ENCODE assay signal across 17 cellular contexts in the genomic region with DNA sequence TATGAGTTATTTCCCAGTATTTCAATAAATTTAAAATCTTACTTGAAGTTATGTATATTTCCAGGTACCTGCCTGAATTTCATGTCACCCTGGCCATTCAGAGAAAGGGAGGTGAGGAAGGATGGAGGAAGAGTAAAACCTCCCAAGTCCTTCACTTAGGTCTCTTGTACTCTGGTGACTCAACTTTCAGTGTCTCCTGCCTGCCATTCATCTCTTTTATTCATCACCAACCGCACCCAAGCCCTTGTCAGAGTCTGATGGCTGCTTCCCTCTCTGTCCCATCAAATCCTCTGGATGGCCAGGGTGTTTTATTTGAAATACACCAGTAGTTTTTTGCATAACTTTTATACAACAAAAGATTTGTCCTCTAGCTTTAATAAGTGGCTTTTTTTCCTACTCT. TPM values are rescaled to one million over a fixed set of nuclear protein-coding genes. Genes with fewer than 3 reads are reported as not detected.
DNase-seq lines count a peak whose midpoint lies in the region; ATAC-seq, FAIRE-seq and TF ChIP-seq lines count a peak whose summit lies in the region.
"Had no signal": no experiment of that assay in that cellular context is flagged by ENCODE, and none has a peak within 500 bp of the region (broad histone marks: within the 10 kb centered on the region; RNA-seq: fewer than 3 reads in every experiment).

No MANE protein-coding gene starts in this region.

- no peak for TF ChIP-seq POLR2A in erythroblast (IDR thresholded peaks at IDR 0.05; ENCODE audit: low read length)

- no peak overlapping the region for H3K4me3 Mint-ChIP-seq in stimulated activated naive CD8-positive, alpha-beta T cell treated with anti-CD3 and anti-CD28 coated beads, Interleukin-15, amount 100 ng/mL, for 72 hours
- no peak overlapping the region for H3K4me3 Mint-ChIP-seq in activated T-helper 17 cell treated with anti-CD3 and anti-CD28 coated beads, Interleukin-2, amount 50 U/mL, for 72 hours
- H3K4me3 Mint-ChIP-seq: HFFc6 had no signal

- no peak for DNase-seq in stimulated activated naive CD8-positive, alpha-beta T cell treated with anti-CD3 and anti-CD28 coated beads, Interleukin-15, Interleukin-2, amounts not matched to agents 100 U/mL and 50 U/mL, for 24 hours
- DNase-seq in stimulated activated naive CD8-positive, alpha-beta T cell treated with anti-CD3 and anti-CD28 coated beads, Interleukin-15, amount 100 ng/mL, for 72 hours = no peak
- DNase-seq in fibroblast of mammary gland (ENCODE audit: low read depth) (peak; percentile 45), mesenteric fat pad (ENCODE audit: low spot score) (no peak), GM19239 (ENCODE audit: insufficient read length, low spot score) (no peak), erythroblast (lab: John Stamatoyannopoulos, UW) (no peak)
- DNase-seq: DMS153, GOT3, HFFc6, NCI-H226, NCI-H69 had no signal

- no peak for TF ChIP-seq CTCF in fibroblast of mammary gland (conservative IDR thresholded peaks at IDR 0.05; ENCODE audit: control insufficient read depth, insufficient read depth, low read depth, low read length)

- no peak for FAIRE-seq in GM19239 (lab: Jason Lieb, UNC)
- FAIRE-seq: A204.1, GM18507, HTR-8/SVneo had no signal

- H3K36me3 Mint-ChIP-seq in activated T-helper 17 cell treated with anti-CD3 and anti-CD28 coated beads, Interleukin-2, amount 50 U/mL, for 72 hours (ENCODE audit: low read depth) = no peaks in the 10 kb centered on the region

- H3K27me3 Mint-ChIP-seq in stimulated activated naive CD8-positive, alpha-beta T cell treated with anti-CD3 and anti-CD28 coated beads, Interleukin-15, amount 100 ng/mL, for 72 hours = no peaks in the 10 kb centered on the region
- peaks cover 4% of the 10 kb centered on the region for H3K27me3 Mint-ChIP-seq in activated T-helper 17 cell treated with anti-CD3 and anti-CD28 coated beads, Interleukin-2, amount 50 U/mL, for 72 hours

- H3K4me1 Mint-ChIP-seq in stimulated activated naive CD8-positive, alpha-beta T cell treated with anti-CD3 and anti-CD28 coated beads, Interleukin-15, amount 100 ng/mL, for 72 hours = peaks cover 18% of the 10 kb centered on the region
- peaks cover 5% of the 10 kb centered on the region for H3K4me1 Mint-ChIP-seq in activated T-helper 17 cell treated with anti-CD3 and anti-CD28 coated beads, Interleukin-2, amount 50 U/mL, for 72 hours

- ATAC-seq in stimulated activated naive CD8-positive, alpha-beta T cell treated with anti-CD3 and anti-CD28 coated beads, Interleukin-15, Interleukin-2, amounts not matched to agents 100 U/mL and 50 U/mL, for 24 hours = peak; percentile 42
- no peak for ATAC-seq in stimulated activated naive CD8-positive, alpha-beta T cell treated with anti-CD3 and anti-CD28 coated beads, Interleukin-15, amount 100 ng/mL, for 72 hours
- ATAC-seq in activated T-helper 17 cell treated with anti-CD3 and anti-CD28 coated beads, Interleukin-2, amount 50 U/mL, for 72 hours (replicated peaks) = peak; percentile 60
- no peak for ATAC-seq in GM21526 (IDR thresholded peaks at IDR 0.05; ENCODE audit: low FRiP score, unreplicated experiment)
- ATAC-seq: Panc1 had no signal

- no peak overlapping the region for H3K27ac Mint-ChIP-seq in stimulated activated naive CD8-positive, alpha-beta T cell treated with anti-CD3 and anti-CD28 coated beads, Interleukin-15, amount 100 ng/mL, for 72 hours
- no peak overlapping the region for H3K27ac Mint-ChIP-seq in activated T-helper 17 cell treated with anti-CD3 and anti-CD28 coated beads, Interleukin-2, amount 50 U/mL, for 72 hours

- no peak overlapping the region for H3K4me3 ChIP-seq in fibroblast of mammary gland (ENCODE audit: control insufficient read depth, low read depth, low read length)

- H3K9me3 Mint-ChIP-seq in stimulated activated naive CD8-positive, alpha-beta T cell treated with anti-CD3 and anti-CD28 coated beads, Interleukin-15, amount 100 ng/mL, for 72 hours = peaks cover 0 to 6% of the 10 kb centered on the region in 2 donors
- no peaks in the 10 kb centered on the region for H3K9me3 Mint-ChIP-seq in activated T-helper 17 cell treated with anti-CD3 and anti-CD28 coated beads, Interleukin-2, amount 50 U/mL, for 72 hours
- H3K9me3 Mint-ChIP-seq: HFFc6 had no signal

RNA-seq across cellular contexts. Expression of a gene that starts 17.8 kb away (rescaled TPM):
- not detected for total RNA-seq in activated T-helper 17 cell treated with anti-CD3 and anti-CD28 coated beads, Interleukin-2, amount 50 U/mL, for 72 hours
- not detected for total RNA-seq in mesenteric fat pad
- total RNA-seq: HFFc6 had no signal

Comparison
In these comparisons a context has a peak if more than half of its experiments do, and no peak if none do; other contexts are left out.
1. ATAC-seq: peak in stimulated activated naive CD8-positive, alpha-beta T cell treated with anti-CD3 and anti-CD28 coated beads, Interleukin-15, Interleukin-2, amounts not matched to agents 100 U/mL and 50 U/mL, for 24 hours (single experiment) and activated T-helper 17 cell treated with anti-CD3 and anti-CD28 coated beads, Interleukin-2, amount 50 U/mL, for 72 hours (single experiment); none in stimulated activated naive CD8-positive, alpha-beta T cell treated with anti-CD3 and anti-CD28 coated beads, Interleukin-15, amount 100 ng/mL, for 72 hours (single experiment) and GM21526 (single experiment).